ENCODE assay signal across 9 cellular contexts in the genomic region with DNA sequence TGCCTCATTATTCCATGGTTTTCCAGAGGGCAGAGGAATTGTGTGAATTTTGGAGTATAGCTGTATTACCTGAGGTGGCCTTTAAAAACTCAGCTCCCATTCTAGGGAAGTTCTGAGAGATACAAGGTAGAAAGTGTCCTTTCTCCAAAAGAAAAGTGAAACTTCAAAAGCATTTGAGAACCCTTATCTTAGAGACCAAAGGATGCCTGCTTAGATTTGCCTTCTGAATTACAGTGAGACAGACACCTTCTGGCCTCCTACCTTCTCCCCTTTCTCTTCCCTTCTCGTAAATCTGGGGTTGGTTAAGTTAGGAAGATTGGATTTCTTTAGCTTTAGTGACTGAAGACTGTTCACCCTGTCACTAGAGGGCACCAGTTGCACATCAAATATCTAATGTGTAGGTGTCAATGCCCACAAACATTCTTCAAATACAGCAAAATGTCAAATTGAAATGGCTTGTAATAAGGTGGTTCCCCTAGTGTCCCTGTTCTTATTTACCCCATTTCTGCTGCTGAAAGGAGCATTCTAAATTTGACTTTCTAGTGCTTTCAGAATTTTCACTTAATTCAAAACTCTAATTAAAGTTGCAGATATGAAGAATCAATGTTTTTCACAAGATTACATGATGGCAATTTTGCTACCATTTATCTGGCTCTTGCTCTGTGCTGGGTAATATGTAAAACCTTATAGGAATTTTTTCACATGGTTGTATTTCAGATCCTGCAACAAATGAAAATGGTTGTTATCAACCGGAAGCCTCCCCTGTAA. TPM values are rescaled to one million over a fixed set of nuclear protein-coding genes. Genes with fewer than 3 reads are reported as not detected.
DNase-seq lines count a peak whose midpoint lies in the region; ATAC-seq and TF ChIP-seq lines count a peak whose summit lies in the region.
"Had no signal": no experiment of that assay in that cellular context is flagged by ENCODE, and none has a peak within 500 bp of the region (broad histone marks: within the 10 kb centered on the region; RNA-seq: fewer than 3 reads in every experiment).

No MANE protein-coding gene starts in this region.

- no TSS peak for BruUV-seq in A673 (replicated peaks; lab: Mats Ljungman, UMichigan)

- TF ChIP-seq CTCF in A673 (conservative IDR thresholded peaks at IDR 0.05; ENCODE audit: low read depth, low read length): peak; percentile 76
- peak; percentile 54; the same call in 1 of the 2 replicates for TF ChIP-seq CTCF in GM12875 (IDR thresholded peaks at IDR 0.05; ENCODE audit: borderline replicate concordance, insufficient read depth, low read depth, low read length)
- peak; percentile 65 to 73 (median 68) for TF ChIP-seq CTCF in right lobe of liver (IDR thresholded peaks at IDR 0.05)

- peak; percentile 68 for DNase-seq in A673 (ENCODE audit: low spot score)
- peak; percentile 72 for DNase-seq in NCI-H146 (lab: John Stamatoyannopoulos, UW)
- peak; percentile 20 for DNase-seq in T follicular helper cell (ENCODE audit: low read depth)
- DNase-seq in cerebellum (ENCODE audit: low spot score): peak; percentile 27
- no peak for DNase-seq in right lobe of liver
- DNase-seq in stimulated activated CD8-positive, alpha-beta memory T cell treated with anti-CD3 and anti-CD28 coated beads, Interleukin-4, amount 100 ng/mL, for 24 hours (ENCODE audit: low read depth): peak; percentile 21

- peaks cover 30% of the 10 kb centered on the region for H3K27me3 ChIP-seq in A673 (replicated peaks; ENCODE audit: insufficient read depth, low read depth, low read length, poor library complexity)
- no peaks in the 10 kb centered on the region for H3K27me3 ChIP-seq in right lobe of liver

- TF ChIP-seq POLR2A in right lobe of liver (IDR thresholded peaks at IDR 0.05): no peak

- H3K4me3 ChIP-seq in A673 (ENCODE audit: low read depth, low read length, poor library complexity, severe bottlenecking): no peak overlapping the region
- H3K4me3 ChIP-seq in GM12875 (ENCODE audit: low read depth, low read length): no peak overlapping the region
- no peak overlapping the region for H3K4me3 ChIP-seq in right lobe of liver

- H3K4me1 ChIP-seq in A673 (ENCODE audit: insufficient read depth, low read length, poor library complexity, severe bottlenecking): no peaks in the 10 kb centered on the region
- H3K4me1 ChIP-seq in right lobe of liver: no peaks in the 10 kb centered on the region

- CTCF ChIA-PET in A673 (lab: Charles Lee): no interaction called here

- H3K36me3 ChIP-seq in A673 (ENCODE audit: insufficient read depth, low read length, poor library complexity, severe bottlenecking): no peaks in the 10 kb centered on the region
- no peaks in the 10 kb centered on the region for H3K36me3 ChIP-seq in right lobe of liver

- H3K27ac ChIP-seq in A673 (ENCODE audit: low read depth, low read length, poor library complexity, severe bottlenecking) (no peak overlapping the region), right lobe of liver (no peak overlapping the region)
- H3K27ac ChIP-seq: HL-60 had no signal

- POLR2A ChIA-PET in A673 (lab: Charles Lee; ENCODE audit: low non-redundant PET): no interaction called here

- ATAC-seq in HG02642 (IDR thresholded peaks at IDR 0.05; ENCODE audit: poor library complexity, unreplicated experiment): peak; percentile 44
- ATAC-seq in right lobe of liver: peak; percentile 85 to 91 (median 87)

- H3K9me3 ChIP-seq in A673 (ENCODE audit: low read depth, low read length, poor library complexity, severe bottlenecking): no peaks in the 10 kb centered on the region
- no peaks in the 10 kb centered on the region for H3K9me3 ChIP-seq in right lobe of liver

- WGBS in right lobe of liver (ENCODE audit: insufficient coverage, low coverage, low lambda C conversion rate, missing lambda C conversion rate): 41% methylated on average over 2 of the region's 2 CpGs

- intact Hi-C loops in A673 (cut with micrococcal nuclease; ENCODE audit: unreplicated experiment) (loop anchor here (1.0 to 10.0 kb wide), 6 partner anchors 311 to 1281 kb away; a partner anchor contains a TSS), right lobe of liver (cut with DNase I) (loop anchor here in 1 of 2 donors (10.0 kb wide), 1 partner anchor 631 kb away; no protein-coding TSS in a partner anchor)

RNA-seq across cellular contexts. Expression of a gene that starts 46.7 kb away (rescaled TPM):
- total RNA-seq in A673 (2021) (47.1 and 56.7 TPM in 2 replicates), cerebellum (47.6 TPM), right lobe of liver (10 to 100 TPM; 18.5 to 36.9 (median 31.4) TPM)

Comparison
In these comparisons a context has a peak if more than half of its experiments do, and no peak if none do; other contexts are left out.
1. DNase-seq: peak in A673 (single experiment), NCI-H146 (single experiment), T follicular helper cell (single experiment), cerebellum (single experiment) and stimulated activated CD8-positive, alpha-beta memory T cell treated with anti-CD3 and anti-CD28 coated beads, Interleukin-4, amount 100 ng/mL, for 24 hours (single experiment); none in right lobe of liver (0 of 3).
2. Peak in every context shown above with its lines, with median percentiles within 50 percentile points of each other: CTCF ChIP-seq.